In the genomic region with DNA sequence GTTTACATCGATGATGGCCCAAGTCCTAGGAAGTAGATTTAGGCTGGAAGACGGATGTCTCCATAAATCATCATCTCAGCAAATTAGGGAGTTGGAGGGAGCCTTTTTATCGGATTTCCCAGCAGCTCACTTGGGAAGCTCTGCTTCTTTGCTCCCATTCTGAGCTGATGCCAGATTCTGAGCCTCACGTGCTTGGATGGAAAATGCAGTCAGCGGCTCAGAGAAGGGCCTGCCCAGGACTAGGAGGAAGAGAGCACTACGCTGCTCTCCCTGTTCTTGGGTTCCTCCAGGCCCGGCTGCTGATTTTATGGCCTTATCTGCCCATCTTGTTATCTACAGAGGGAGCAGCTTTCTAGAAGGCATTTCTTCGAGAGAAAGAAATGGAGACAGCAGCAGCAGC, we compare ENCODE assay signal across 2 cellular contexts.
A peak's percentile ranks its signal among the peaks of the same experiment; 100 is the strongest.
TF ChIP-seq lines count a peak whose summit lies in the region.

No MANE protein-coding gene starts in this region.

TF ChIP-seq in SK-N-SH, 30 proteins besides CTCF, POLR2A, EP300 and RAD21:
- TF ChIP-seq GATA2 (CRISPR knock-in tag; IDR thresholded peaks at IDR 0.05) (peak; percentile 32; the same call in 1 of the 2 replicates), TAF1 (IDR thresholded peaks at IDR 0.05; ENCODE audit: borderline replicate concordance, low read depth, low read length) (no peak)
- TF ChIP-seq, protein P1, sequence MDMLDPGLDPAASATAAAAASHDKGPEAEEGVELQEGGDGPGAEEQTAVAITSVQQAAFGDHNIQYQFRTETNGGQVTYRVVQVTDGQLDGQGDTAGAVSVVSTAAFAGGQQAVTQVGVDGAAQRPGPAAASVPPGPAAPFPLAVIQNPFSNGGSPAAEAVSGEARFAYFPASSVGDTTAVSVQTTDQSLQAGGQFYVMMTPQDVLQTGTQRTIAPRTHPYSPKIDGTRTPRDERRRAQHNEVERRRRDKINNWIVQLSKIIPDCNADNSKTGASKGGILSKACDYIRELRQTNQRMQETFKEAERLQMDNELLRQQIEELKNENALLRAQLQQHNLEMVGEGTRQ (IDR thresholded peaks at IDR 0.05; ENCODE audit: borderline replicate concordance, low read depth, low read length), result no peak

TF ChIP-seq in SK-N-SH treated with all-trans-retinoic acid at 6 μM for 48 hours, 23 proteins besides CTCF, POLR2A, EP300 and RAD21:
- no peak for TF ChIP-seq OSR1 (CRISPR knock-in tag; IDR thresholded peaks at IDR 0.05)
- no peak for TF ChIP-seq ZNF565 (CRISPR knock-in tag; conservative IDR thresholded peaks at IDR 0.05; ENCODE audit: low read depth)
- TF ChIP-seq ESRRG (CRISPR knock-in tag; IDR thresholded peaks at IDR 0.05), result no peak
- no peak for TF ChIP-seq CSDC2 (CRISPR knock-in tag; IDR thresholded peaks at IDR 0.05)
- TF ChIP-seq ARNTL (CRISPR knock-in tag; IDR thresholded peaks at IDR 0.05; ENCODE audit: borderline replicate concordance, low read depth), result no peak
- TF ChIP-seq, protein P2, sequence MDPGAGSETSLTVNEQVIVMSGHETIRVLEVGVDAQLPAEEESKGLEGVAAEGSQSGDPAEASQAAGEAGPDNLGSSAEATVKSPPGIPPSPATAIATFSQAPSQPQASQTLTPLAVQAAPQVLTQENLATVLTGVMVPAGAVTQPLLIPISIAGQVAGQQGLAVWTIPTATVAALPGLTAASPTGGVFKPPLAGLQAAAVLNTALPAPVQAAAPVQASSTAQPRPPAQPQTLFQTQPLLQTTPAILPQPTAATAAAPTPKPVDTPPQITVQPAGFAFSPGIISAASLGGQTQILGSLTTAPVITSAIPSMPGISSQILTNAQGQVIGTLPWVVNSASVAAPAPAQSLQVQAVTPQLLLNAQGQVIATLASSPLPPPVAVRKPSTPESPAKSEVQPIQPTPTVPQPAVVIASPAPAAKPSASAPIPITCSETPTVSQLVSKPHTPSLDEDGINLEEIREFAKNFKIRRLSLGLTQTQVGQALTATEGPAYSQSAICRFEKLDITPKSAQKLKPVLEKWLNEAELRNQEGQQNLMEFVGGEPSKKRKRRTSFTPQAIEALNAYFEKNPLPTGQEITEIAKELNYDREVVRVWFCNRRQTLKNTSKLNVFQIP (CRISPR knock-in tag; IDR thresholded peaks at IDR 0.05; ENCODE audit: borderline replicate concordance, low read depth), result no peak
- TF ChIP-seq, protein P3, sequence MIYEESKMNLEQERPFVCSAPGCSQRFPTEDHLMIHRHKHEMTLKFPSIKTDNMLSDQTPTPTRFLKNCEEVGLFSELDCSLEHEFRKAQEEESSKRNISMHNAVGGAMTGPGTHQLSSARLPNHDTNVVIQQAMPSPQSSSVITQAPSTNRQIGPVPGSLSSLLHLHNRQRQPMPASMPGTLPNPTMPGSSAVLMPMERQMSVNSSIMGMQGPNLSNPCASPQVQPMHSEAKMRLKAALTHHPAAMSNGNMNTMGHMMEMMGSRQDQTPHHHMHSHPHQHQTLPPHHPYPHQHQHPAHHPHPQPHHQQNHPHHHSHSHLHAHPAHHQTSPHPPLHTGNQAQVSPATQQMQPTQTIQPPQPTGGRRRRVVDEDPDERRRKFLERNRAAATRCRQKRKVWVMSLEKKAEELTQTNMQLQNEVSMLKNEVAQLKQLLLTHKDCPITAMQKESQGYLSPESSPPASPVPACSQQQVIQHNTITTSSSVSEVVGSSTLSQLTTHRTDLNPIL (CRISPR knock-in tag; IDR thresholded peaks at IDR 0.05; ENCODE audit: low read depth), result no peak
- no peak for TF ChIP-seq ISL1 (CRISPR knock-in tag; IDR thresholded peaks at IDR 0.05)
- no peak for TF ChIP-seq PPARA (CRISPR knock-in tag; IDR thresholded peaks at IDR 0.05; ENCODE audit: borderline replicate concordance)
- no peak for TF ChIP-seq TCF4 (CRISPR knock-in tag; IDR thresholded peaks at IDR 0.05; ENCODE audit: borderline replicate concordance)
